ENCODE assay signal across 1 cellular context in the genomic region with DNA sequence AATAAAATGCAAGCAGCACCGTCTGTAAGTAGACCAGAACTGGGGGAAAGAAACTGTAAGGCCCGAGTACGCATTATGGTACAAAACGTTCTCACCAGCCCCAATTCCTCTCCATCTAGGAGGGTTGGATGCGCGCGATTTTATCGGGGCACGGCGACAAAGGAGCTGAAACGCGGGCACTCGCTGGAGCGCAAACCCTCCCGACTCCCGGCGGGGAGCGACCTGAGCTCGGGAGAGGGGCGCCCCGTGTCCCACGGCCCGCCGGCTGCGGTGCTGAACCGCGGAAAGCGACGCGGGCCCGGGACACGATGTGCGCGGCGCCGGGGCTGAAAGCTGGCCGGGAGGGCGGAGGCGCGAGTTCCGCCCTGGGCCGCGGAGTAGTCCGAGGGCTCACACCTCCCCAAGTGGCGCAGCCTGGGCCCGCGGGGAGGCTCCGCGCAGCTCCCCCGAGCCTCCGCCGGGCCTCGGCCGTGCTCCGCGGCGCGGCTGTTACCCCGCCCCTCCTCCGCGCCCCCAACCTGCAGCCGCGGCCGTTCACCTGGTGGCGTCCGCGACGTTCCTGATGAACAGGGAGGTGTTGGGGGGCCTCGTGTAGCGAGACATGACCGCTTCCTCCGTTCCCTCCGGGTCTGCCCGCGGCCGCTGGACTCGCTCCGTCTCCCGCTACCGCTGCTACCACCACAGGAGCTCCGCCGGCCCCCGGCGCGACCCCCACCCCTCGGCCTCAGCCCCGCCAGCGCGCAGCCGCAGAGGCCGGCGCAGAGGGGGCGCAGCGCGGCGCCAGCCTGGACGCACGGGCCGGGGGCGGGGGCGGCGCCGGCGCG.
TF ChIP-seq lines count a peak whose summit lies in the region.

A gene (minus strand): TSS at position 787 of the 824 bp plus-strand sequence. CDS start 184 bp downstream, at position 603.

TF ChIP-seq in GM23338, 12 proteins besides CTCF, POLR2A, EP300 and RAD21 (continued from another document):
- TF ChIP-seq, protein P1, sequence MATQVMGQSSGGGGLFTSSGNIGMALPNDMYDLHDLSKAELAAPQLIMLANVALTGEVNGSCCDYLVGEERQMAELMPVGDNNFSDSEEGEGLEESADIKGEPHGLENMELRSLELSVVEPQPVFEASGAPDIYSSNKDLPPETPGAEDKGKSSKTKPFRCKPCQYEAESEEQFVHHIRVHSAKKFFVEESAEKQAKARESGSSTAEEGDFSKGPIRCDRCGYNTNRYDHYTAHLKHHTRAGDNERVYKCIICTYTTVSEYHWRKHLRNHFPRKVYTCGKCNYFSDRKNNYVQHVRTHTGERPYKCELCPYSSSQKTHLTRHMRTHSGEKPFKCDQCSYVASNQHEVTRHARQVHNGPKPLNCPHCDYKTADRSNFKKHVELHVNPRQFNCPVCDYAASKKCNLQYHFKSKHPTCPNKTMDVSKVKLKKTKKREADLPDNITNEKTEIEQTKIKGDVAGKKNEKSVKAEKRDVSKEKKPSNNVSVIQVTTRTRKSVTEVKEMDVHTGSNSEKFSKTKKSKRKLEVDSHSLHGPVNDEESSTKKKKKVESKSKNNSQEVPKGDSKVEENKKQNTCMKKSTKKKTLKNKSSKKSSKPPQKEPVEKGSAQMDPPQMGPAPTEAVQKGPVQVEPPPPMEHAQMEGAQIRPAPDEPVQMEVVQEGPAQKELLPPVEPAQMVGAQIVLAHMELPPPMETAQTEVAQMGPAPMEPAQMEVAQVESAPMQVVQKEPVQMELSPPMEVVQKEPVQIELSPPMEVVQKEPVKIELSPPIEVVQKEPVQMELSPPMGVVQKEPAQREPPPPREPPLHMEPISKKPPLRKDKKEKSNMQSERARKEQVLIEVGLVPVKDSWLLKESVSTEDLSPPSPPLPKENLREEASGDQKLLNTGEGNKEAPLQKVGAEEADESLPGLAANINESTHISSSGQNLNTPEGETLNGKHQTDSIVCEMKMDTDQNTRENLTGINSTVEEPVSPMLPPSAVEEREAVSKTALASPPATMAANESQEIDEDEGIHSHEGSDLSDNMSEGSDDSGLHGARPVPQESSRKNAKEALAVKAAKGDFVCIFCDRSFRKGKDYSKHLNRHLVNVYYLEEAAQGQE (IDR thresholded peaks at IDR 0.05; ENCODE audit: unreplicated experiment) = no peak
- TF ChIP-seq ZNF114 (CRISPR knock-in tag; IDR thresholded peaks at IDR 0.05) = no peak
- TF ChIP-seq NANOG (IDR thresholded peaks at IDR 0.05; ENCODE audit: borderline replicate concordance) = no peak
- TF ChIP-seq, protein P2, sequence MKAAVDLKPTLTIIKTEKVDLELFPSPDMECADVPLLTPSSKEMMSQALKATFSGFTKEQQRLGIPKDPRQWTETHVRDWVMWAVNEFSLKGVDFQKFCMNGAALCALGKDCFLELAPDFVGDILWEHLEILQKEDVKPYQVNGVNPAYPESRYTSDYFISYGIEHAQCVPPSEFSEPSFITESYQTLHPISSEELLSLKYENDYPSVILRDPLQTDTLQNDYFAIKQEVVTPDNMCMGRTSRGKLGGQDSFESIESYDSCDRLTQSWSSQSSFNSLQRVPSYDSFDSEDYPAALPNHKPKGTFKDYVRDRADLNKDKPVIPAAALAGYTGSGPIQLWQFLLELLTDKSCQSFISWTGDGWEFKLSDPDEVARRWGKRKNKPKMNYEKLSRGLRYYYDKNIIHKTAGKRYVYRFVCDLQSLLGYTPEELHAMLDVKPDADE (IDR thresholded peaks at IDR 0.05) = no peak
- no peak for TF ChIP-seq ZNF331 (CRISPR knock-in tag; IDR thresholded peaks at IDR 0.05; ENCODE audit: low read depth)
- TF ChIP-seq EZH2 (IDR thresholded peaks at IDR 0.05; ENCODE audit: low read depth, unreplicated experiment) = no peak
- no peak for TF ChIP-seq POLR2AphosphoS5 (IDR thresholded peaks at IDR 0.05; ENCODE audit: low read depth)
- TF ChIP-seq, protein P3, sequence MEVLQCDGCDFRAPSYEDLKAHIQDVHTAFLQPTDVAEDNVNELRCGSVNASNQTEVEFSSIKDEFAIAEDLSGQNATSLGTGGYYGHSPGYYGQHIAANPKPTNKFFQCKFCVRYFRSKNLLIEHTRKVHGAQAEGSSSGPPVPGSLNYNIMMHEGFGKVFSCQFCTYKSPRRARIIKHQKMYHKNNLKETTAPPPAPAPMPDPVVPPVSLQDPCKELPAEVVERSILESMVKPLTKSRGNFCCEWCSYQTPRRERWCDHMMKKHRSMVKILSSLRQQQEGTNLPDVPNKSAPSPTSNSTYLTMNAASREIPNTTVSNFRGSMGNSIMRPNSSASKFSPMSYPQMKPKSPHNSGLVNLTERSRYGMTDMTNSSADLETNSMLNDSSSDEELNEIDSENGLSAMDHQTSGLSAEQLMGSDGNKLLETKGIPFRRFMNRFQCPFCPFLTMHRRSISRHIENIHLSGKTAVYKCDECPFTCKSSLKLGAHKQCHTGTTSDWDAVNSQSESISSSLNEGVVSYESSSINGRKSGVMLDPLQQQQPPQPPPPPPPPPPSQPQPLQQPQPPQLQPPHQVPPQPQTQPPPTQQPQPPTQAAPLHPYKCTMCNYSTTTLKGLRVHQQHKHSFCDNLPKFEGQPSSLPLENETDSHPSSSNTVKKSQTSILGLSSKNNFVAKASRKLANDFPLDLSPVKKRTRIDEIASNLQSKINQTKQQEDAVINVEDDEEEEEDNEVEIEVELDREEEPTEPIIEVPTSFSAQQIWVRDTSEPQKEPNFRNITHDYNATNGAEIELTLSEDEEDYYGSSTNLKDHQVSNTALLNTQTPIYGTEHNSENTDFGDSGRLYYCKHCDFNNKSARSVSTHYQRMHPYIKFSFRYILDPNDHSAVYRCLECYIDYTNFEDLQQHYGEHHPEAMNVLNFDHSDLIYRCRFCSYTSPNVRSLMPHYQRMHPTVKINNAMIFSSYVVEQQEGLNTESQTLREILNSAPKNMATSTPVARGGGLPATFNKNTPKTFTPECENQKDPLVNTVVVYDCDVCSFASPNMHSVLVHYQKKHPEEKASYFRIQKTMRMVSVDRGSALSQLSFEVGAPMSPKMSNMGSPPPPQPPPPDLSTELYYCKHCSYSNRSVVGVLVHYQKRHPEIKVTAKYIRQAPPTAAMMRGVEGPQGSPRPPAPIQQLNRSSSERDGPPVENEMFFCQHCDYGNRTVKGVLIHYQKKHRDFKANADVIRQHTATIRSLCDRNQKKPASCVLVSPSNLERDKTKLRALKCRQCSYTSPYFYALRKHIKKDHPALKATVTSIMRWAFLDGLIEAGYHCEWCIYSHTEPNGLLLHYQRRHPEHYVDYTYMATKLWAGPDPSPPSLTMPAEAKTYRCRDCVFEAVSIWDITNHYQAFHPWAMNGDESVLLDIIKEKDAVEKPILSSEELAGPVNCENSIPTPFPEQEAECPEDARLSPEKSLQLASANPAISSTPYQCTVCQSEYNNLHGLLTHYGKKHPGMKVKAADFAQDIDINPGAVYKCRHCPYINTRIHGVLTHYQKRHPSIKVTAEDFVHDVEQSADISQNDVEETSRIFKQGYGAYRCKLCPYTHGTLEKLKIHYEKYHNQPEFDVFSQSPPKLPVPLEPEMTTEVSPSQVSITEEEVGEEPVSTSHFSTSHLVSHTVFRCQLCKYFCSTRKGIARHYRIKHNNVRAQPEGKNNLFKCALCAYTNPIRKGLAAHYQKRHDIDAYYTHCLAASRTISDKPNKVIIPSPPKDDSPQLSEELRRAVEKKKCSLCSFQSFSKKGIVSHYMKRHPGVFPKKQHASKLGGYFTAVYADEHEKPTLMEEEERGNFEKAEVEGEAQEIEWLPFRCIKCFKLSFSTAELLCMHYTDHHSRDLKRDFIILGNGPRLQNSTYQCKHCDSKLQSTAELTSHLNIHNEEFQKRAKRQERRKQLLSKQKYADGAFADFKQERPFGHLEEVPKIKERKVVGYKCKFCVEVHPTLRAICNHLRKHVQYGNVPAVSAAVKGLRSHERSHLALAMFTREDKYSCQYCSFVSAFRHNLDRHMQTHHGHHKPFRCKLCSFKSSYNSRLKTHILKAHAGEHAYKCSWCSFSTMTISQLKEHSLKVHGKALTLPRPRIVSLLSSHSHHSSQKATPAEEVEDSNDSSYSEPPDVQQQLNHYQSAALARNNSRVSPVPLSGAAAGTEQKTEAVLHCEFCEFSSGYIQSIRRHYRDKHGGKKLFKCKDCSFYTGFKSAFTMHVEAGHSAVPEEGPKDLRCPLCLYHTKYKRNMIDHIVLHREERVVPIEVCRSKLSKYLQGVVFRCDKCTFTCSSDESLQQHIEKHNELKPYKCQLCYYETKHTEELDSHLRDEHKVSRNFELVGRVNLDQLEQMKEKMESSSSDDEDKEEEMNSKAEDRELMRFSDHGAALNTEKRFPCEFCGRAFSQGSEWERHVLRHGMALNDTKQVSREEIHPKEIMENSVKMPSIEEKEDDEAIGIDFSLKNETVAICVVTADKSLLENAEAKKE (CRISPR knock-in tag; IDR thresholded peaks at IDR 0.05) = no peak
- no peak for TF ChIP-seq EZH2phosphoT487 (IDR thresholded peaks at IDR 0.05; ENCODE audit: unreplicated experiment)
